ENCODE assay signal across 19 cellular contexts in genomic region chr9:99234618-99235017, GRCh38. TPM values are rescaled to one million over a fixed set of nuclear protein-coding genes. Genes with fewer than 3 reads are reported as not detected.
DNase-seq lines count a peak whose midpoint lies in the region; ATAC-seq, FAIRE-seq and TF ChIP-seq lines count a peak whose summit lies in the region.
"Had no signal": no experiment of that assay in that cellular context is flagged by ENCODE, and none has a peak within 500 bp of the region (broad histone marks: within the 10 kb centered on the region; RNA-seq: fewer than 3 reads in every experiment).

No MANE protein-coding gene starts in this region.

- 29 to 45% (median 35%) methylated on average over 2 of the region's 2 CpGs for WGBS in psoas muscle, 3 donors

- H3K4me3 ChIP-seq in Caco-2 (ENCODE audit: low read depth, low read length) (no peak overlapping the region), OCI-LY7 (ENCODE audit: low read depth, low read length, poor library complexity, severe bottlenecking) (peak overlapping the region; percentile 50), psoas muscle (no peak overlapping the region)
- H3K4me3 ChIP-seq: K562 had no signal

- TF ChIP-seq POLR2A in GM12892 (IDR thresholded peaks at IDR 0.05; ENCODE audit: low read depth, low read length), result no peak

- peak in 3 of 4 donors; percentile 61 to 73 (median 61) for ATAC-seq in psoas muscle
- ATAC-seq: HCT116, K562 had no signal

- peak; percentile 61 for FAIRE-seq in GM12892 (lab: Jason Lieb, UNC)
- FAIRE-seq: HTR-8/SVneo, K562 had no signal

- peaks cover 5% of the 10 kb centered on the region; the same call in 1 of the 2 replicates for H3K79me2 ChIP-seq in OCI-LY7 (ENCODE audit: insufficient read depth, low read depth, low read length)

- peak overlapping the region; percentile 87 for H3K4me2 ChIP-seq in OCI-LY7 (ENCODE audit: low read length)

- H4K20me1 ChIP-seq in OCI-LY7 (ENCODE audit: insufficient read depth, low read length), result no peaks in the 10 kb centered on the region

- H3K36me3 Mint-ChIP-seq in Caco-2 (ENCODE audit: insufficient read depth, unreplicated experiment), result peaks cover 21% of the 10 kb centered on the region
- peaks cover 12% of the 10 kb centered on the region for H3K36me3 Mint-ChIP-seq in Calu3 (ENCODE audit: insufficient read depth, unreplicated experiment)

- H3K4me3 Mint-ChIP-seq in Caco-2 (ENCODE audit: unreplicated experiment), result no peak overlapping the region
- no peak overlapping the region for H3K4me3 Mint-ChIP-seq in Calu3 (ENCODE audit: low read depth, unreplicated experiment)
- H3K4me3 Mint-ChIP-seq: CD4-positive, alpha-beta memory T cell had no signal

- H3K36me3 ChIP-seq in Caco-2 (ENCODE audit: control insufficient read depth, insufficient read depth, low read length) (no peaks in the 10 kb centered on the region), OCI-LY7 (ENCODE audit: insufficient read depth, low read length) (peaks cover 68% of the 10 kb centered on the region), psoas muscle (ENCODE audit: insufficient read depth in 1 of 2, low read depth in 1 of 2) (peaks cover 10 to 55% of the 10 kb centered on the region in 2 donors)

- no peaks in the 10 kb centered on the region for H3K4me1 Mint-ChIP-seq in Caco-2 (ENCODE audit: low read depth, unreplicated experiment)
- H3K4me1 Mint-ChIP-seq in Calu3 (ENCODE audit: low read depth, unreplicated experiment), result no peaks in the 10 kb centered on the region

- H3K9me3 ChIP-seq in Caco-2 (no peaks in the 10 kb centered on the region), OCI-LY7 (ENCODE audit: low read length) (peaks cover 22% of the 10 kb centered on the region), psoas muscle (no peaks in the 10 kb centered on the region)
- H3K9me3 ChIP-seq: BE2C had no signal

- H3K27ac ChIP-seq in OCI-LY7 (ENCODE audit: low read depth, low read length, poor library complexity, severe bottlenecking) (peak overlapping the region; percentile 99), psoas muscle (no peak overlapping the region)

- H3K27ac Mint-ChIP-seq in Caco-2 (ENCODE audit: unreplicated experiment) (peak overlapping the region; percentile 44), Calu3 (ENCODE audit: unreplicated experiment) (no peak overlapping the region)

- H3K4me1 ChIP-seq in Caco-2 (peaks cover 17% of the 10 kb centered on the region), OCI-LY7 (ENCODE audit: insufficient read depth, low read length, poor library complexity, severe bottlenecking) (peaks cover 84% of the 10 kb centered on the region), psoas muscle (peaks cover 12% of the 10 kb centered on the region)

- no peaks in the 10 kb centered on the region for H3K9me2 ChIP-seq in OCI-LY7 (ENCODE audit: insufficient read depth, low read length)

- H3K9me3 Mint-ChIP-seq in Caco-2 (ENCODE audit: unreplicated experiment) (no peaks in the 10 kb centered on the region), Calu3 (ENCODE audit: low read depth, unreplicated experiment) (no peaks in the 10 kb centered on the region)
- H3K9me3 Mint-ChIP-seq: CD4-positive, alpha-beta memory T cell had no signal

- TF ChIP-seq CTCF in Caco-2 (IDR thresholded peaks at IDR 0.05; ENCODE audit: insufficient read depth in 1 of 2, low read depth in 1 of 2, low read length in 1 of 2, severe bottlenecking in 1 of 2, unreplicated experiment in 1 of 2) (no peak), OCI-LY7 (conservative IDR thresholded peaks at IDR 0.05; ENCODE audit: low read length) (no peak), psoas muscle (IDR thresholded peaks at IDR 0.05) (no peak), Calu3 (IDR thresholded peaks at IDR 0.05; ENCODE audit: unreplicated experiment) (no peak)

- BruUV-seq in Caco-2 (replicated peaks; lab: Mats Ljungman, UMichigan) (no TSS peak), OCI-LY7 (replicated peaks; lab: Mats Ljungman, UMichigan) (no TSS peak), Calu3 (replicated peaks; lab: Mats Ljungman, UMichigan) (no TSS peak)

- H3K27me3 Mint-ChIP-seq in Caco-2 (ENCODE audit: insufficient read depth, unreplicated experiment) (no peaks in the 10 kb centered on the region), Calu3 (ENCODE audit: unreplicated experiment) (no peaks in the 10 kb centered on the region)
- H3K27me3 Mint-ChIP-seq: CD4-positive, alpha-beta memory T cell had no signal

- POLR2A ChIA-PET in Caco-2 (lab: Charles Lee), result no interaction called here
- POLR2A ChIA-PET in OCI-LY7 (lab: Charles Lee), result interaction anchor here (0.7 to 6.1 kb wide), 9 partner anchors 8 to 180 kb away, joined by 3 to 107 read pairs (median 3); partner anchors contain the start of genes ALG2 and SEC61B

- H2AFZ ChIP-seq in OCI-LY7 (ENCODE audit: low read length), result peak overlapping the region; percentile 31; the same call in 1 of the 2 replicates

- CTCF ChIA-PET in Caco-2 (lab: Charles Lee) (no interaction called here), OCI-LY7 (lab: Charles Lee; ENCODE audit: unreplicated experiment) (interaction anchor here (2.7 kb wide), 1 partner anchor 12 kb away, joined by 7 read pairs; the partner anchor contains the start of genes ALG2 and SEC61B), Calu3 (lab: Charles Lee) (no interaction called here)

- no peak for DNase-seq in Caco-2
- DNase-seq in GM12892 (ENCODE audit: insufficient read length), result no peak
- DNase-seq in OCI-LY7 (ENCODE audit: low spot score), result no peak
- no peak for DNase-seq in psoas muscle
- DNase-seq in Calu3, result no peak
- no peak for DNase-seq in DMS79 (lab: John Stamatoyannopoulos, UW)
- DNase-seq in GOT3 (lab: John Stamatoyannopoulos, UW), result no peak
- DNase-seq in NCI-H446 (lab: John Stamatoyannopoulos, UW), result no peak
- DNase-seq: BE2C; CD4-positive, alpha-beta memory T cell; NCI-H1092 treated with DMSO at 0.1 percent for 48 hours; NCI-H1694; NCI-H2107; NCI-H226; NCI-H526 treated with DMSO at 0.1 percent for 48 hours; NK-92 treated with Interleukin-12 subunit alpha and Interleukin-12 subunit beta, amount 100 ng/mL, for 24 hours had no signal

- H3K27me3 ChIP-seq in Caco-2 (replicated peaks; ENCODE audit: control insufficient read depth, insufficient read depth, low read length) (no peaks in the 10 kb centered on the region), psoas muscle (ENCODE audit: insufficient read depth in 3 of 3, low read length in 2 of 3) (no peaks in the 10 kb centered on the region)
- H3K27me3 ChIP-seq: BE2C had no signal

- intact Hi-C loops in Caco-2 (cut with micrococcal nuclease; ENCODE audit: unreplicated experiment), result no loop called here
- intact Hi-C loops in OCI-LY7 (cut with micrococcal nuclease; ENCODE audit: unreplicated experiment), result loop anchor here (5.0 to 10.0 kb wide), 2 partner anchors 112 to 1310 kb away; partner anchors contain the start of gene TRMO
- intact Hi-C loops in psoas muscle (cut with DNase I), result no loop called here
- intact Hi-C loops in Calu3 (cut with micrococcal nuclease; ENCODE audit: unreplicated experiment), result no loop called here

RNA-seq across cellular contexts. Expression of gene SEC61B, which starts 12.5 kb away (rescaled TPM):
- 167 and 170 TPM in 2 replicates for total RNA-seq in Caco-2 (2022)
- 245 TPM for polyA plus RNA-seq in GM12892 (2012; ENCODE audit: missing spikeins)
- 97.5 and 106 TPM in 2 replicates for total RNA-seq in OCI-LY7 (2014; rRNA removed; shearing (Covaris generic))
- total RNA-seq in OCI-LY7 (2022), result 234 and 279 TPM in 2 replicates
- 10 to 100 TPM; 17.5 to 49.6 (median 36.8) TPM for total RNA-seq in psoas muscle
- 100 to 1,000 TPM in 1 of 3 donors, 10 to 100 TPM in 2; 67.9 to 145 (median 69.5) TPM for polyA plus RNA-seq in psoas muscle
- 85.5 and 101 TPM in 2 replicates for total RNA-seq in Calu3 (2022)

RNA-seq across cellular contexts. Expression of gene ALG2, which starts 12.9 kb away (rescaled TPM):
- total RNA-seq in Caco-2 (2022) (37.9 and 39.8 TPM in 2 replicates), OCI-LY7 (2022) (35.2 and 35.3 TPM in 2 replicates), psoas muscle (10 to 100 TPM in 3 of 4 donors, 1 to 10 TPM in 1; 8.3 to 18.8 (median 12.7) TPM), Calu3 (2022) (27.0 and 27.1 TPM in 2 replicates)
- polyA plus RNA-seq in GM12892 (2012; ENCODE audit: missing spikeins), result 25.3 TPM
- total RNA-seq in OCI-LY7 (2014; rRNA removed; shearing (Covaris generic)), result 22.2 and 26.5 TPM in 2 replicates
- polyA plus RNA-seq in psoas muscle, result 10 to 100 TPM in 2 of 3 donors, 1 to 10 TPM in 1; 6.6 to 15.7 (median 11.5) TPM
